Comparison of ENCODE assay signal across 8 cellular contexts in the genomic region with DNA sequence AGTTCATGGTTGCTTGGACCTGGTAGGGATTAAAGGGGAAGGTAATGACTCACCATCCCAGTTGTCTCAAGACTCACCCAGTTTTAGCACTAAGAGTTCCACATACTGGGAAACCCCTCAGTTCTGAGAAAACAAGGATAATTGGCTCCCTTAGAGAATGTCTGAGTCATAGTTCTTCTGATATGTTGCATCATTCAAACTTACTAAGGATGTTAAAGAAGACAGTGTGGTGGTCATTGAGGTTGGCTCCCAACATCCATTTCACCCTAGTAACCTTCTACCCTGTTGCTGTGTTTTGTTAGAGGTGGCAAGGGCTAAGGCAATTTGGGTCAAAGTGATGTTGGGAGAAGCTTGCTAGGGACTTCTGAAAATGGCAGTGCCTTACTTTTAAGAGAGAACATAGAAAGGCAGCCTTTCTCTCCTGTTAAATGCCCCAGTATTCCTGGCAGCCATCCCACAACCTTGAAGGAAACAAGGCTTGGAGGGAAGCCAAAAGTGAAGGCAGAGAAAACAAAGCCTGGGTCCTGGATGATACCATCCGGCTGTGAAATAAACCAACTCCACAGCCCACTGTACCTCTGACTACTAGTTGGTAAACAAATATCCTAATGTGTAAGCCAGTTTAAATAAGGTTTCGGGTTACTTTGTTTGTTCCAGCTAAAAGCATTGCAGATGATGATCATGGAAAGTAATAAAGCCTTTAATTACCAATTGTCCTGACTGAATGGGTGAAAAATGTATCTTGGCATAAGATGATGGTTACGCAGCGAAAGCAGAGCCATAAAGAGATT.
DNase-seq lines count a peak whose midpoint lies in the region; TF ChIP-seq lines count a peak whose summit lies in the region.

No MANE protein-coding gene starts in this region.

- H3K27ac ChIP-seq in coronary artery, result peak overlapping the region; percentile 35 to 46

- no peak for TF ChIP-seq CTCF in coronary artery (IDR thresholded peaks at IDR 0.05)

- H3K4me3 ChIP-seq in coronary artery, result no peak overlapping the region

- DNase-seq in GM03348 (ENCODE audit: low spot score) (peak; percentile 53), NCI-H2171 treated with DMSO at 0.1 percent for 48 hours (lab: John Stamatoyannopoulos, UW) (peak; percentile 90), coronary artery (ENCODE audit: low spot score) (no peak), mucosa of gallbladder (ENCODE audit: low spot score) (peak; percentile 52), T-helper 2 cell (no peak)
- no peak for DNase-seq in activated CD8-positive, alpha-beta memory T cell treated with anti-CD3 and anti-CD28 coated beads, Interleukin-2, amount 50 U/mL, for 48 hours
- DNase-seq in stimulated activated CD8-positive, alpha-beta memory T cell treated with anti-CD3 and anti-CD28 coated beads, Interleukin-4, amount 100 ng/mL, for 48 hours, result no peak
- no peak for DNase-seq in stimulated activated CD4-positive, alpha-beta T cell treated with anti-CD3 and anti-CD28 coated beads, Interleukin-4, amount 100 ng/mL, for 1 hour

Comparison
In these comparisons a context has a peak if more than half of its experiments do, and no peak if none do; other contexts are left out.
1. DNase-seq: peak in GM03348 (single experiment), NCI-H2171 treated with DMSO at 0.1 percent for 48 hours (single experiment) and mucosa of gallbladder (single experiment); none in coronary artery (single experiment), T-helper 2 cell (0 of 5), activated CD8-positive, alpha-beta memory T cell treated with anti-CD3 and anti-CD28 coated beads, Interleukin-2, amount 50 U/mL, for 48 hours (single experiment), stimulated activated CD8-positive, alpha-beta memory T cell treated with anti-CD3 and anti-CD28 coated beads, Interleukin-4, amount 100 ng/mL, for 48 hours (single experiment) and stimulated activated CD4-positive, alpha-beta T cell treated with anti-CD3 and anti-CD28 coated beads, Interleukin-4, amount 100 ng/mL, for 1 hour (single experiment).